Comparison of ENCODE assay signal across 11 cellular contexts in genomic region chr3:175526191-175526590, GRCh38.
DNase-seq lines count a peak whose midpoint lies in the region; ATAC-seq, FAIRE-seq and TF ChIP-seq lines count a peak whose summit lies in the region.
"Had no signal": no experiment of that assay in that cellular context is flagged by ENCODE, and none has a peak within 500 bp of the region (broad histone marks: within the 10 kb centered on the region; RNA-seq: fewer than 3 reads in every experiment).

No MANE protein-coding gene starts in this region.

- H3K9me3 ChIP-seq in H9 (ENCODE audit: control insufficient read depth, low read depth, low read length) (no peaks in the 10 kb centered on the region), kidney (ENCODE audit: control insufficient read depth in 1 of 2, low read length in 2 of 2) (no peaks in the 10 kb centered on the region), stomach smooth muscle (ENCODE audit: control insufficient read depth in 2 of 2, low read length in 2 of 2) (no peaks in the 10 kb centered on the region), OCI-LY7 (ENCODE audit: low read length) (no peaks in the 10 kb centered on the region)

- H3K4ac ChIP-seq in H9 (ENCODE audit: low read depth, low read length), result no peak overlapping the region

- CTCF ChIA-PET in OCI-LY7 (lab: Charles Lee; ENCODE audit: unreplicated experiment), result no interaction called here

- TF ChIP-seq CTCF in H9 (conservative IDR thresholded peaks at IDR 0.05) (no peak), astrocyte of the spinal cord (IDR thresholded peaks at IDR 0.05; ENCODE audit: low read depth, low read length) (no peak), kidney (IDR thresholded peaks at IDR 0.05; ENCODE audit: borderline replicate concordance, extremely low read depth, insufficient read depth) (no peak), OCI-LY7 (conservative IDR thresholded peaks at IDR 0.05; ENCODE audit: low read length) (no peak)

- peak overlapping the region; percentile 53 for H3K4me3 ChIP-seq in astrocyte of the spinal cord (ENCODE audit: low read depth, low read length)
- peak overlapping the region; percentile 47 to 76 for H3K4me3 ChIP-seq in kidney (ENCODE audit: low read length in 2 of 2)
- H3K4me3 ChIP-seq in stomach smooth muscle (ENCODE audit: low read length in 2 of 2), result peak overlapping the region; percentile 41 to 54
- no peak overlapping the region for H3K4me3 ChIP-seq in OCI-LY7 (ENCODE audit: low read depth, low read length, poor library complexity, severe bottlenecking)

- H2BK120ac ChIP-seq in H9 (ENCODE audit: low read depth, low read length, poor library complexity, severe bottlenecking), result no peak overlapping the region

- in situ Hi-C loops in astrocyte of the spinal cord (cut with HindIII; ENCODE audit: low sequenced_read_pairs), result no loop called here

- H2BK15ac ChIP-seq in H9 (ENCODE audit: low read depth, low read length), result no peak overlapping the region

- no peak overlapping the region for H2BK5ac ChIP-seq in H9 (ENCODE audit: insufficient read length, low read length)

- peaks cover 0 to 2% of the 10 kb centered on the region in 2 experiments; a peak in 2 of 5 replicates for H3K9me3 Mint-ChIP-seq in H9

- peak overlapping the region; percentile 32 to 67; a peak in 4 of 5 replicates for H3K4me3 Mint-ChIP-seq in H9

- DNase-seq in H9, result no peak
- DNase-seq in astrocyte of the spinal cord (ENCODE audit: low read depth, low spot score), result no peak
- DNase-seq in kidney, result no peak
- DNase-seq in OCI-LY7 (ENCODE audit: low spot score), result no peak
- no peak for DNase-seq in inferior parietal cortex (ENCODE audit: extremely low spot score)
- DNase-seq: cortex of kidney, NCI-H510A treated with DMSO at 0.1 percent for 48 hours, T-cell had no signal

- H3K4me1 Mint-ChIP-seq in H9, result peaks cover 16 to 18% of the 10 kb centered on the region in 2 experiments

- ATAC-seq in GM18498 (IDR thresholded peaks at IDR 0.05; ENCODE audit: unreplicated experiment) (no peak), GM19351 (IDR thresholded peaks at IDR 0.05; ENCODE audit: unreplicated experiment) (no peak)
- ATAC-seq: T-cell had no signal

- no peaks in the 10 kb centered on the region for H3K23me2 ChIP-seq in H9 (ENCODE audit: insufficient read length, low read depth, low read length, poor library complexity, severe bottlenecking)

- H3K79me1 ChIP-seq in H9 (ENCODE audit: insufficient read depth, low read depth, low read length, poor library complexity, severe bottlenecking), result no peaks in the 10 kb centered on the region

- no peak for FAIRE-seq in kidney (lab: Jason Lieb, UNC)

- H3K18ac ChIP-seq in H9 (ENCODE audit: insufficient read length, low read depth, low read length), result no peak overlapping the region

- H3K27me3 Mint-ChIP-seq in H9 (ENCODE audit: low read depth), result no peaks in the 10 kb centered on the region
- H3K27me3 Mint-ChIP-seq: T-cell had no signal

- no peak overlapping the region for H4K8ac ChIP-seq in H9 (replicated peaks; ENCODE audit: insufficient read length, low read depth, low read length)

- H2AK5ac ChIP-seq in H9 (ENCODE audit: insufficient read length, low read length), result no peak overlapping the region

- POLR2A ChIA-PET in OCI-LY7 (lab: Charles Lee), result no interaction called here

- H2BK12ac ChIP-seq in H9 (ENCODE audit: insufficient read length, low read depth, low read length), result no peak overlapping the region

- H4K20me1 ChIP-seq in H9 (ENCODE audit: control insufficient read depth, insufficient read depth, insufficient read length), result no peaks in the 10 kb centered on the region
- H4K20me1 ChIP-seq in OCI-LY7 (ENCODE audit: insufficient read depth, low read length), result no peaks in the 10 kb centered on the region

- intact Hi-C loops in kidney (cut with DNase I), result no loop called here
- intact Hi-C loops in OCI-LY7 (cut with micrococcal nuclease; ENCODE audit: unreplicated experiment), result no loop called here

- H2BK20ac ChIP-seq in H9 (ENCODE audit: low read depth, low read length, poor library complexity, severe bottlenecking), result no peak overlapping the region

- H3K36me3 ChIP-seq in kidney (ENCODE audit: control insufficient read depth in 1 of 2, insufficient read depth in 2 of 2, low read length in 2 of 2) (no peaks in the 10 kb centered on the region), stomach smooth muscle (ENCODE audit: control insufficient read depth in 2 of 2, insufficient read depth in 2 of 2, low read length in 2 of 2) (no peaks in the 10 kb centered on the region), OCI-LY7 (ENCODE audit: insufficient read depth, low read length) (no peaks in the 10 kb centered on the region)

- H2AFZ ChIP-seq in H9 (ENCODE audit: low read length) (no peak overlapping the region), OCI-LY7 (ENCODE audit: low read length) (no peak overlapping the region)

- H3K56ac ChIP-seq in H9 (ENCODE audit: insufficient read length, low read depth, low read length), result no peak overlapping the region

- WGBS in H9 (ENCODE audit: extremely low coverage, insufficient read length, low lambda C conversion rate), result no CpG with 5 or more reads among the region's 2 CpGs

- peak overlapping the region; percentile 4 to 95 (median 32); a peak in 5 of 7 replicates for H3K27ac Mint-ChIP-seq in H9
- H3K27ac Mint-ChIP-seq: T-cell had no signal

- no peak overlapping the region for H3K14ac ChIP-seq in H9 (ENCODE audit: insufficient read depth, low read length)

- no peak overlapping the region for H3K23ac ChIP-seq in H9 (ENCODE audit: insufficient read length, low read depth, low read length)

- no peaks in the 10 kb centered on the region for H3K27me3 ChIP-seq in H9 (ENCODE audit: insufficient read depth, low read length)
- H3K27me3 ChIP-seq in stomach smooth muscle (ENCODE audit: control insufficient read depth in 1 of 2, insufficient read depth in 2 of 2, low read length in 2 of 2), result no peaks in the 10 kb centered on the region

- H3K27ac ChIP-seq in H9 (ENCODE audit: insufficient read length, low read depth, low read length), result no peak overlapping the region
- H3K27ac ChIP-seq in kidney (ENCODE audit: low read depth in 2 of 2, low read length in 2 of 2), result no peak overlapping the region
- no peak overlapping the region for H3K27ac ChIP-seq in stomach smooth muscle (ENCODE audit: low read length)
- H3K27ac ChIP-seq in OCI-LY7 (ENCODE audit: low read depth, low read length, poor library complexity, severe bottlenecking), result no peak overlapping the region

- H3K36me3 Mint-ChIP-seq in H9 (ENCODE audit: insufficient read depth in 1 of 3, low read depth in 3 of 3), result peaks cover 0 to 12% (median 3%) of the 10 kb centered on the region in 3 experiments; a peak in 4 of 7 replicates
- H3K36me3 Mint-ChIP-seq: T-cell had no signal

- H3T11ph ChIP-seq in H9 (ENCODE audit: low read length), result no peak overlapping the region

- H4K5ac ChIP-seq in H9 (ENCODE audit: insufficient read length, low read depth, low read length), result no peak overlapping the region

- no peaks in the 10 kb centered on the region for H3K9me2 ChIP-seq in OCI-LY7 (ENCODE audit: insufficient read depth, low read length)

- no TSS peak for BruUV-seq in OCI-LY7 (replicated peaks; lab: Mats Ljungman, UMichigan)

- H3K9ac ChIP-seq in H9 (ENCODE audit: extremely low read depth, insufficient read length, low read length), result no peak overlapping the region
- H3K9ac ChIP-seq in kidney (ENCODE audit: low read length in 2 of 2), result no peak overlapping the region
- no peak overlapping the region for H3K9ac ChIP-seq in stomach smooth muscle (ENCODE audit: low read length in 2 of 2)

- H3K4me2 ChIP-seq in H9 (ENCODE audit: insufficient read depth, insufficient read length, low read length), result no peak overlapping the region
- no peak overlapping the region for H3K4me2 ChIP-seq in OCI-LY7 (ENCODE audit: low read length)

- H4K91ac ChIP-seq in H9 (ENCODE audit: insufficient read length, low read depth, low read length), result no peak overlapping the region

- H3K4me1 ChIP-seq in H9 (ENCODE audit: insufficient read depth, low read length), result no peaks in the 10 kb centered on the region
- no peaks in the 10 kb centered on the region for H3K4me1 ChIP-seq in kidney (ENCODE audit: control insufficient read depth in 1 of 2, insufficient read depth in 1 of 2, low read depth in 1 of 2, low read length in 2 of 2)
- no peaks in the 10 kb centered on the region for H3K4me1 ChIP-seq in stomach smooth muscle (ENCODE audit: control insufficient read depth, insufficient read depth, low read length)
- H3K4me1 ChIP-seq in OCI-LY7 (ENCODE audit: insufficient read depth, low read length, poor library complexity, severe bottlenecking), result no peaks in the 10 kb centered on the region

- no peaks in the 10 kb centered on the region for H3K79me2 ChIP-seq in H9 (ENCODE audit: insufficient read depth, low read length)
- no peaks in the 10 kb centered on the region for H3K79me2 ChIP-seq in OCI-LY7 (ENCODE audit: insufficient read depth, low read depth, low read length)
